In genomic region chr15:78402056-78402610, GRCh38 we compare ENCODE assay signal across 24 cellular contexts.
"Had no signal": no experiment of that assay in that cellular context is flagged by ENCODE, and none has a peak within 500 bp of the region (broad histone marks: within the 10 kb centered on the region; RNA-seq: fewer than 3 reads in every experiment).

No MANE protein-coding gene starts in this region.

- ATAC-seq: activated CD8-positive, alpha-beta T cell treated with anti-CD3 and anti-CD28 coated beads, Interleukin-2, amount 10 ng/mL, durations not matched to agents 7 days and 5 days; body of pancreas; left colon; stimulated activated naive CD8-positive, alpha-beta T cell treated with anti-CD3 and anti-CD28 coated beads, Interleukin-15, amount 100 ng/mL, for 72 hours; upper lobe of right lung had no signal

- H3K27ac ChIP-seq: body of pancreas, epithelial cell of prostate, prostate gland, right atrium auricular region, thoracic aorta, upper lobe of right lung had no signal

- DNase-seq: activated CD4-positive, alpha-beta T cell treated with anti-CD3 and anti-CD28 coated beads for 48 hours; activated CD4-positive, CD25-positive, alpha-beta regulatory T cell; activated CD8-positive, alpha-beta T cell treated with anti-CD3 and anti-CD28 coated beads, Interleukin-2, amount 10 ng/mL, durations not matched to agents 7 days and 5 days; activated naive CD4-positive, alpha-beta T cell treated with anti-CD3 and anti-CD28 coated beads for 36 hours; activated T-cell treated with anti-CD3 and anti-CD28 coated beads, Interleukin-2, amount 50 U/mL, for 24 hours; body of pancreas; caudate nucleus; foreskin melanocyte; hypothalamus; islet precursor cell; left colon; midbrain; small intestine; stimulated activated CD4-positive, alpha-beta T cell treated with anti-CD3 and anti-CD28 coated beads, Interleukin-15, amount 100 ng/mL, for 24 hours; stimulated activated CD4-positive, alpha-beta T cell treated with anti-CD3 and anti-CD28 coated beads, Interleukin-2, amount 100 ng/mL, for 48 hours; stimulated activated naive CD8-positive, alpha-beta T cell treated with anti-CD3 and anti-CD28 coated beads, Interleukin-15, amount 100 ng/mL, for 72 hours; T-helper 9 cell; upper lobe of right lung had no signal

- H3K4me3 Mint-ChIP-seq: activated CD8-positive, alpha-beta T cell treated with anti-CD3 and anti-CD28 coated beads, Interleukin-2, amount 10 ng/mL, durations not matched to agents 7 days and 5 days; activated naive CD4-positive, alpha-beta T cell treated with anti-CD3 and anti-CD28 coated beads for 36 hours; activated T-cell treated with anti-CD3 and anti-CD28 coated beads, Interleukin-2, amount 50 U/mL, for 24 hours; endodermal cell; stimulated activated naive CD8-positive, alpha-beta T cell treated with anti-CD3 and anti-CD28 coated beads, Interleukin-15, amount 100 ng/mL, for 72 hours had no signal

- H3K27me3 Mint-ChIP-seq: activated T-cell treated with anti-CD3 and anti-CD28 coated beads, Interleukin-2, amount 50 U/mL, for 24 hours; stimulated activated naive CD8-positive, alpha-beta T cell treated with anti-CD3 and anti-CD28 coated beads, Interleukin-15, amount 100 ng/mL, for 72 hours had no signal

- H3K4me1 Mint-ChIP-seq: stimulated activated naive CD8-positive, alpha-beta T cell treated with anti-CD3 and anti-CD28 coated beads, Interleukin-15, amount 100 ng/mL, for 72 hours had no signal

- H3K9me3 ChIP-seq: body of pancreas, prostate gland, right atrium auricular region, thoracic aorta, upper lobe of right lung had no signal

- H3K27ac Mint-ChIP-seq: activated CD8-positive, alpha-beta T cell treated with anti-CD3 and anti-CD28 coated beads, Interleukin-2, amount 10 ng/mL, durations not matched to agents 7 days and 5 days; activated naive CD4-positive, alpha-beta T cell treated with anti-CD3 and anti-CD28 coated beads for 36 hours; activated T-cell treated with anti-CD3 and anti-CD28 coated beads, Interleukin-2, amount 50 U/mL, for 24 hours; endodermal cell had no signal

- H3K4me3 ChIP-seq: body of pancreas, lung, prostate gland, right atrium auricular region, thoracic aorta, upper lobe of right lung had no signal

- H3K9me3 Mint-ChIP-seq: activated naive CD4-positive, alpha-beta T cell treated with anti-CD3 and anti-CD28 coated beads for 36 hours; activated T-cell treated with anti-CD3 and anti-CD28 coated beads, Interleukin-2, amount 50 U/mL, for 24 hours; endodermal cell; stimulated activated naive CD8-positive, alpha-beta T cell treated with anti-CD3 and anti-CD28 coated beads, Interleukin-15, amount 100 ng/mL, for 72 hours had no signal

- H3K27me3 ChIP-seq: body of pancreas, right atrium auricular region had no signal

- H3K36me3 ChIP-seq: prostate gland, right atrium auricular region, thoracic aorta, upper lobe of right lung had no signal

- H3K4me1 ChIP-seq: prostate gland, right atrium auricular region, upper lobe of right lung had no signal
